Comparison of ENCODE assay signal across 1 cellular context in genomic region chr18:46966266-46966665, GRCh38. TPM values are rescaled to one million over a fixed set of nuclear protein-coding genes. Genes with fewer than 3 reads are reported as not detected.
"Had no signal": no experiment of that assay in that cellular context is flagged by ENCODE, and none has a peak within 500 bp of the region (broad histone marks: within the 10 kb centered on the region; RNA-seq: fewer than 3 reads in every experiment).

No MANE protein-coding gene starts in this region.

RNA-seq across cellular contexts. Expression of gene KATNAL2, which starts 48.9 kb away (rescaled TPM):
- total RNA-seq: HT1080 had no signal
